ENCODE assay signal across 17 cellular contexts in the genomic region with DNA sequence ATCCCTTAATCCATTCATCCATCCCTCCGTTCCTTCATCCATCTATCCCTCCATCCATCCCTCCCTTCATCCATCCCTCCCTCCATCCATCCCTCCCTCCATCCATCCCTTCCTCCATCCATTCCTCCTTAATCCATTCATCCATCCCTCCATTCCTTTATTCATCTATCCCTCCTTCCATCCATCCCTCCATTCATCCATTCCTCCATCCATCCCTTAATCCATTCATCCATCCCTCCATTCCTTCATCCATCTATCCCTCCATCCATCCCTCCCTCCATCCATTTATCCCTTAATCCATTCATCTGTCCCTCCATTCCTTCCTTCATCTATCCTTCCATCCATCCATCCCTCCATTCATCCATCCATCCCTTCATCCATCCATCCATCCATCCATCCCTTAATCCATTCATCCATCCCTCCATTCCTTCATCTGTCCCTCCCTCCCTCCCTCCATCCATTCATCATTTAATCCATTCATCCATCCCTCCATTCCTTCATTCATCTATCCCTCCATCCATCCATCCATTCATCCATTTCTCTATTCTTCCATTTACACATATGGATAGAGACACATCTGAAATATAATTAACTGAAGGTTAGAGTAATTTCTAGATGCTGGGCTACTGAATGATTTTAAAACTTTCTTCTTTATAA.
DNase-seq lines count a peak whose midpoint lies in the region; ATAC-seq, FAIRE-seq and TF ChIP-seq lines count a peak whose summit lies in the region.
"Had no signal": no experiment of that assay in that cellular context is flagged by ENCODE, and none has a peak within 500 bp of the region (broad histone marks: within the 10 kb centered on the region; RNA-seq: fewer than 3 reads in every experiment).

No MANE protein-coding gene starts in this region.

- peak overlapping the region; percentile 97 for H3K27ac Mint-ChIP-seq in activated T-cell treated with anti-CD3 and anti-CD28 coated beads, Interleukin-2, amount 50 U/mL, for 72 hours
- peak overlapping the region; percentile 10 for H3K27ac Mint-ChIP-seq in activated naive CD8-positive, alpha-beta T cell treated with anti-CD3 and anti-CD28 coated beads, Interleukin-2, amount 10 ng/mL, durations not matched to agents 7 days and 5 days
- H3K27ac Mint-ChIP-seq: CD8-positive, alpha-beta T cell; GM23338 had no signal

- POLR2A ChIA-PET in HEK293 (lab: Yijun Ruan, JAX), result no interaction called here
- POLR2A ChIA-PET in activated naive CD8-positive, alpha-beta T cell treated with anti-CD3 and anti-CD28 coated beads, Interleukin-2, amount 10 ng/mL, durations not matched to agents 7 days and 5 days (lab: Charles Lee), result no interaction called here

- no peak for DNase-seq in activated T-cell treated with anti-CD3 and anti-CD28 coated beads, Interleukin-2, amount 50 U/mL, for 72 hours
- DNase-seq in activated T-cell treated with anti-CD3 and anti-CD28 coated beads for 4 hours (no peak), HTR-8/SVneo (ENCODE audit: insufficient read length, low spot score) (no peak)
- no peak for DNase-seq in activated naive CD8-positive, alpha-beta T cell treated with anti-CD3 and anti-CD28 coated beads, Interleukin-2, amount 10 ng/mL, durations not matched to agents 7 days and 5 days
- DNase-seq in stimulated activated naive CD4-positive, alpha-beta T cell (lab: John Stamatoyannopoulos, UW), result no peak
- DNase-seq: BE2C; Caco-2; CD8-positive, alpha-beta T cell; DND-41; GDM1; H7 had no signal

- peak; percentile 75 for FAIRE-seq in HTR-8/SVneo (lab: Jason Lieb, UNC)
- FAIRE-seq: A549, GM12892 had no signal

- no peak for ATAC-seq in activated T-cell treated with anti-CD3 and anti-CD28 coated beads, Interleukin-2, amount 50 U/mL, for 72 hours (replicated peaks in 1 of 2)
- ATAC-seq in activated naive CD8-positive, alpha-beta T cell treated with anti-CD3 and anti-CD28 coated beads, Interleukin-2, amount 10 ng/mL, durations not matched to agents 7 days and 5 days (ENCODE audit: low read depth), result no peak
- no peak for ATAC-seq in HG02763 (IDR thresholded peaks at IDR 0.05; ENCODE audit: unreplicated experiment)
- ATAC-seq: A549; CD8-positive, alpha-beta T cell; GM23338 had no signal

- peaks cover 6 to 8% of the 10 kb centered on the region in 2 donors for H3K9me3 Mint-ChIP-seq in activated T-cell treated with anti-CD3 and anti-CD28 coated beads, Interleukin-2, amount 50 U/mL, for 72 hours
- H3K9me3 Mint-ChIP-seq in activated naive CD8-positive, alpha-beta T cell treated with anti-CD3 and anti-CD28 coated beads, Interleukin-2, amount 10 ng/mL, durations not matched to agents 7 days and 5 days, result no peaks in the 10 kb centered on the region

- peaks cover 46% of the 10 kb centered on the region for H3K4me1 Mint-ChIP-seq in activated T-cell treated with anti-CD3 and anti-CD28 coated beads, Interleukin-2, amount 50 U/mL, for 72 hours (ENCODE audit: low read depth)
- no peaks in the 10 kb centered on the region for H3K4me1 Mint-ChIP-seq in activated naive CD8-positive, alpha-beta T cell treated with anti-CD3 and anti-CD28 coated beads, Interleukin-2, amount 10 ng/mL, durations not matched to agents 7 days and 5 days
- H3K4me1 Mint-ChIP-seq: GM23338 had no signal

- no peaks in the 10 kb centered on the region for H3K9me3 ChIP-seq in HEK293 (ENCODE audit: control insufficient read depth, insufficient read depth, low read depth, low read length)
- H3K9me3 ChIP-seq: A549, Caco-2 had no signal

- no peaks in the 10 kb centered on the region for H3K27me3 Mint-ChIP-seq in activated T-cell treated with anti-CD3 and anti-CD28 coated beads, Interleukin-2, amount 50 U/mL, for 72 hours (ENCODE audit: low read depth)
- H3K27me3 Mint-ChIP-seq in activated naive CD8-positive, alpha-beta T cell treated with anti-CD3 and anti-CD28 coated beads, Interleukin-2, amount 10 ng/mL, durations not matched to agents 7 days and 5 days, result peaks cover 7% of the 10 kb centered on the region

- no peak overlapping the region for H3K27ac ChIP-seq in HEK293 (ENCODE audit: extremely low read depth, low read depth, low read length)
- H3K27ac ChIP-seq: A549, C4-2B had no signal

- no peaks in the 10 kb centered on the region for H3K36me3 ChIP-seq in HEK293 (ENCODE audit: control insufficient read depth in 2 of 2, insufficient read depth in 1 of 2, low read length in 2 of 2)
- H3K36me3 ChIP-seq: BE2C had no signal

- no peaks in the 10 kb centered on the region for H3K4me1 ChIP-seq in HEK293 (ENCODE audit: control insufficient read depth, insufficient read depth, low read length)
- H3K4me1 ChIP-seq: A549, Caco-2 had no signal

- CTCF ChIA-PET in HEK293 (lab: Yijun Ruan, JAX), result no interaction called here

- TF ChIP-seq CTCF in HEK293 (tag by site-specific recombination; IDR thresholded peaks at IDR 0.05), result no peak

- H3K36me3 Mint-ChIP-seq in activated T-cell treated with anti-CD3 and anti-CD28 coated beads, Interleukin-2, amount 50 U/mL, for 72 hours (ENCODE audit: insufficient read depth in 2 of 2), result peaks cover 10 to 13% of the 10 kb centered on the region in 2 donors
- no peaks in the 10 kb centered on the region for H3K36me3 Mint-ChIP-seq in activated naive CD8-positive, alpha-beta T cell treated with anti-CD3 and anti-CD28 coated beads, Interleukin-2, amount 10 ng/mL, durations not matched to agents 7 days and 5 days
- H3K36me3 Mint-ChIP-seq: CD8-positive, alpha-beta T cell had no signal

- H3K4me3 Mint-ChIP-seq in activated T-cell treated with anti-CD3 and anti-CD28 coated beads, Interleukin-2, amount 50 U/mL, for 72 hours, result peak overlapping the region; percentile 20 to 86
- no peak overlapping the region for H3K4me3 Mint-ChIP-seq in activated naive CD8-positive, alpha-beta T cell treated with anti-CD3 and anti-CD28 coated beads, Interleukin-2, amount 10 ng/mL, durations not matched to agents 7 days and 5 days
- H3K4me3 Mint-ChIP-seq: CD8-positive, alpha-beta T cell; GM23338 had no signal

- H3K4me3 ChIP-seq in HEK293 (ENCODE audit: low read depth, low read length), result no peak overlapping the region
- H3K4me3 ChIP-seq: A549, GM23338 had no signal

TF ChIP-seq in HEK293, 187 proteins besides CTCF, POLR2A, EP300 and RAD21:
- TF ChIP-seq FEZF1 (tag by site-specific recombination; IDR thresholded peaks at IDR 0.05), result no peak
- TF ChIP-seq, protein P1, sequence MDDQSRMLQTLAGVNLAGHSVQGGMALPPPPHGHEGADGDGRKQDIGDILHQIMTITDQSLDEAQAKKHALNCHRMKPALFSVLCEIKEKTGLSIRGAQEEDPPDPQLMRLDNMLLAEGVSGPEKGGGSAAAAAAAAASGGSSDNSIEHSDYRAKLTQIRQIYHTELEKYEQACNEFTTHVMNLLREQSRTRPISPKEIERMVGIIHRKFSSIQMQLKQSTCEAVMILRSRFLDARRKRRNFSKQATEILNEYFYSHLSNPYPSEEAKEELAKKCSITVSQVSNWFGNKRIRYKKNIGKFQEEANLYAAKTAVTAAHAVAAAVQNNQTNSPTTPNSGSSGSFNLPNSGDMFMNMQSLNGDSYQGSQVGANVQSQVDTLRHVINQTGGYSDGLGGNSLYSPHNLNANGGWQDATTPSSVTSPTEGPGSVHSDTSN (CRISPR knock-in tag; IDR thresholded peaks at IDR 0.05), result no peak
- TF ChIP-seq ZNF558 (tag by site-specific recombination; IDR thresholded peaks at IDR 0.05), result no peak
- TF ChIP-seq PRDM1 (tag by site-specific recombination; IDR thresholded peaks at IDR 0.05), result no peak
- no peak for TF ChIP-seq ZNF629 (tag by site-specific recombination; IDR thresholded peaks at IDR 0.05)
- no peak for TF ChIP-seq ZNF341 (tag by site-specific recombination; IDR thresholded peaks at IDR 0.05; ENCODE audit: low read depth)
- no peak for TF ChIP-seq ZFP41 (tag by site-specific recombination; IDR thresholded peaks at IDR 0.05; ENCODE audit: borderline replicate concordance)
- peak; percentile 37; the same call in 1 of the 2 replicates for TF ChIP-seq ZBTB17 (tag by site-specific recombination; IDR thresholded peaks at IDR 0.05)
- TF ChIP-seq ZNF214 (tag by site-specific recombination; IDR thresholded peaks at IDR 0.05; ENCODE audit: borderline replicate concordance), result no peak
- no peak for TF ChIP-seq ZNF596 (tag by site-specific recombination; IDR thresholded peaks at IDR 0.05)
- no peak for TF ChIP-seq ZNF610 (tag by site-specific recombination; IDR thresholded peaks at IDR 0.05; ENCODE audit: borderline replicate concordance)
- TF ChIP-seq ZNF311 (tag by site-specific recombination; IDR thresholded peaks at IDR 0.05; ENCODE audit: borderline replicate concordance), result no peak
- TF ChIP-seq ZNF426 (tag by site-specific recombination; IDR thresholded peaks at IDR 0.05), result no peak
- no peak for TF ChIP-seq ZNF202 (tag by site-specific recombination; IDR thresholded peaks at IDR 0.05; ENCODE audit: borderline replicate concordance)
- no peak for TF ChIP-seq RBAK (tag by site-specific recombination; IDR thresholded peaks at IDR 0.05)
- TF ChIP-seq ZNF366 (tag by site-specific recombination; conservative IDR thresholded peaks at IDR 0.05), result peak; percentile 98
TF ChIP-seq in HEK293: peak in this region for 2.
